10 cellular contexts compared by ENCODE assay signal in the genomic region with DNA sequence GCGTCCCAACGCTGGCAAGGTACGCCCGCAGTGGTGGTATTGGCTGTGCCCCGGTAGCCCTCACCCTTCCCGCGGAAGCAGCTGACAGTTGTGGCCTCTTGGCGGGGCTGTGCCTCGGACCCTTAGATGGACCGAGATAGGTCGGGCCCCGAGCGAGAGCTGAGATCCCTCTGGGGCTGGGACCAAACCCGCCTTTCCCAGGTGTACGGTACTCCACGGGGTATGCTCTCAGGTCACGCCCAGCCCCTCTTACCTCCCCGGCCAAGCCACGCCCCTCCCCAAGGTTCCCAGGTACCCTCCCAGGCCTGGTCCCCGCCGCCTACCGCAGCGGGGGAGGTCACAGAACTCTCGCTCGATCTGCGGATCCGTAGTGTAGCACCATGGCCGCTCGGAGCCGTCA. TPM values are rescaled to one million over a fixed set of nuclear protein-coding genes. Genes with fewer than 3 reads are reported as not detected.
A peak's percentile ranks its signal among the peaks of the same experiment; 100 is the strongest.
DNase-seq lines count a peak whose midpoint lies in the region; ATAC-seq, FAIRE-seq and TF ChIP-seq lines count a peak whose summit lies in the region.
"Not testable (repeated sequence)": the region's sequence is repeated elsewhere in the genome, so short reads cannot be mapped to it uniquely, and the experiment has no call there.
"Had no signal": no experiment of that assay in that cellular context is flagged by ENCODE, and none has a peak within 500 bp of the region (broad histone marks: within the 10 kb centered on the region; RNA-seq: fewer than 3 reads in every experiment).

No MANE protein-coding gene starts in this region.

- H3K27ac ChIP-seq in RWPE2 (ENCODE audit: poor library complexity, severe bottlenecking): not testable (repeated sequence)
- peak overlapping the region in 2 of 4 donors; percentile 47 to 48 for H3K27ac ChIP-seq in pancreas

- not testable (repeated sequence) for H3K4me1 ChIP-seq in RWPE2 (ENCODE audit: insufficient read depth, poor library complexity, severe bottlenecking)
- peaks cover 0 to 12% (median 4%) of the 10 kb centered on the region in 3 donors for H3K4me1 ChIP-seq in pancreas

- intact Hi-C loops in pancreas (cut with DNase I): not testable (repeated sequence)

- H3K36me3 Mint-ChIP-seq in activated T-cell treated with anti-CD3 and anti-CD28 coated beads, Interleukin-2, amount 50 U/mL, for 24 hours (ENCODE audit: low read depth): peaks cover 54% of the 10 kb centered on the region
- H3K36me3 Mint-ChIP-seq in glutamatergic neuron (ENCODE audit: unreplicated experiment): not testable (repeated sequence)

- H3K27me3 ChIP-seq in RWPE2 (ENCODE audit: insufficient read depth, poor library complexity, severe bottlenecking); pancreas: not testable (repeated sequence)

- TF ChIP-seq CTCF in AG10803 (conservative IDR thresholded peaks at IDR 0.05; ENCODE audit: low read length); RWPE2 (IDR thresholded peaks at IDR 0.05; ENCODE audit: poor library complexity, severe bottlenecking); glutamatergic neuron (IDR thresholded peaks at IDR 0.05; ENCODE audit: partially characterized antibody, unreplicated experiment); pancreas (IDR thresholded peaks at IDR 0.05): not testable (repeated sequence)

- FAIRE-seq in pancreas (lab: Jason Lieb, UNC): not testable (repeated sequence)

- H3K27ac Mint-ChIP-seq in activated T-cell treated with anti-CD3 and anti-CD28 coated beads, Interleukin-2, amount 50 U/mL, for 24 hours; glutamatergic neuron (ENCODE audit: unreplicated experiment): not testable (repeated sequence)

- H3K9me3 Mint-ChIP-seq in activated T-cell treated with anti-CD3 and anti-CD28 coated beads, Interleukin-2, amount 50 U/mL, for 24 hours; glutamatergic neuron (ENCODE audit: unreplicated experiment): not testable (repeated sequence)

- H3K4me1 Mint-ChIP-seq in activated T-cell treated with anti-CD3 and anti-CD28 coated beads, Interleukin-2, amount 50 U/mL, for 24 hours (ENCODE audit: low read depth): peaks cover 37% of the 10 kb centered on the region
- H3K4me1 Mint-ChIP-seq in glutamatergic neuron (ENCODE audit: low read depth, unreplicated experiment): not testable (repeated sequence)

- WGBS in pancreas, 2 donors: 0 to 1% methylated on average over 23 to 26 of the region's 30 CpGs

- not testable (repeated sequence) for H3K27me3 Mint-ChIP-seq in activated T-cell treated with anti-CD3 and anti-CD28 coated beads, Interleukin-2, amount 50 U/mL, for 24 hours
- peaks cover 14% of the 10 kb centered on the region for H3K27me3 Mint-ChIP-seq in glutamatergic neuron (ENCODE audit: unreplicated experiment)

- peak overlapping the region; percentile 55 for H3K4me3 Mint-ChIP-seq in activated T-cell treated with anti-CD3 and anti-CD28 coated beads, Interleukin-2, amount 50 U/mL, for 24 hours
- peak overlapping the region; percentile 38 for H3K4me3 Mint-ChIP-seq in glutamatergic neuron (ENCODE audit: unreplicated experiment)

- not testable (repeated sequence) for DNase-seq in AG10803 (ENCODE audit: low read depth); glutamatergic neuron
- DNase-seq in RWPE2 (ENCODE audit: low spot score): peak; percentile 87
- DNase-seq in activated T-cell treated with anti-CD3 and anti-CD28 coated beads, Interleukin-2, amount 50 U/mL, for 24 hours: peak; percentile 66
- peak; percentile 22 for DNase-seq in central memory CD4-positive, alpha-beta T cell
- DNase-seq in left kidney (ENCODE audit: low read depth, low spot score): peak; percentile 82
- peak; percentile 82 to 90 (median 88) for DNase-seq in pancreas
- DNase-seq in stimulated activated naive CD8-positive, alpha-beta T cell treated with anti-CD3 and anti-CD28 coated beads, Interleukin-15, Interleukin-2, amounts not matched to agents 100 U/mL and 50 U/mL, for 24 hours: peak; percentile 44

- H3K4me3 ChIP-seq in AG10803 (ENCODE audit: low read length): peak overlapping the region; percentile 17; the same call in 1 of the 2 replicates
- peak overlapping the region; percentile 37 for H3K4me3 ChIP-seq in RWPE2 (ENCODE audit: severe bottlenecking)
- H3K4me3 ChIP-seq in pancreas: peak overlapping the region in 3 of 4 donors; percentile 3 to 45 (median 35)

- ATAC-seq in RWPE2 (ENCODE audit: low read depth) (peak; percentile 69), pancreas (peak; percentile 67 to 83 (median 72))
- ATAC-seq in stimulated activated naive CD8-positive, alpha-beta T cell treated with anti-CD3 and anti-CD28 coated beads, Interleukin-15, Interleukin-2, amounts not matched to agents 100 U/mL and 50 U/mL, for 24 hours: peak; percentile 9

- peaks cover 23% of the 10 kb centered on the region for H3K36me3 ChIP-seq in RWPE2 (ENCODE audit: low read depth)
- H3K36me3 ChIP-seq in pancreas: peaks cover 3 to 20% (median 4%) of the 10 kb centered on the region in 3 donors

- not testable (repeated sequence) for H3K9me3 ChIP-seq in RWPE2 (ENCODE audit: severe bottlenecking); pancreas

RNA-seq across cellular contexts. Expression of a gene that starts 2.9 kb away (rescaled TPM):
- total RNA-seq in glutamatergic neuron (ENCODE audit: unreplicated experiment) (23.4 TPM), pancreas (10 to 100 TPM; 17.2 to 36.5 (median 21.6) TPM)
- 100 to 1,000 TPM in 1 of 2 donors, 10 to 100 TPM in 1; 83.0 to 150 TPM for polyA plus RNA-seq in pancreas

RNA-seq across cellular contexts. Expression of a gene that starts 3.0 kb away (rescaled TPM):
- 56.6 TPM for total RNA-seq in glutamatergic neuron (ENCODE audit: unreplicated experiment)
- total RNA-seq in pancreas: 10 to 100 TPM; 13.5 to 27.6 (median 18.3) TPM
- polyA plus RNA-seq in pancreas: 10 to 100 TPM; 21.8 to 24.3 TPM

RNA-seq across cellular contexts. Expression of a gene that starts 12.2 kb away (rescaled TPM):
- total RNA-seq in glutamatergic neuron (ENCODE audit: unreplicated experiment) (119 TPM), pancreas (10 to 100 TPM; 41.2 to 57.3 (median 49.3) TPM)
- polyA plus RNA-seq in pancreas: 10 to 100 TPM; 26.1 to 39.3 TPM

RNA-seq across cellular contexts. Expression of a gene that starts 33.1 kb away (rescaled TPM):
- total RNA-seq in glutamatergic neuron (ENCODE audit: unreplicated experiment) (1.4 TPM), pancreas (not detected)
- 1 to 10 TPM; 3.9 to 4.0 TPM for polyA plus RNA-seq in pancreas
- total RNA-seq: H4, renal cortical epithelial cell had no signal

RNA-seq across cellular contexts. Expression of a gene that starts 37.4 kb away (rescaled TPM):
- 21.2 TPM for total RNA-seq in glutamatergic neuron (ENCODE audit: unreplicated experiment)
- total RNA-seq in pancreas: 10 to 100 TPM; 22.4 to 46.7 (median 31.4) TPM
- 10 to 100 TPM; 35.9 to 38.1 TPM for polyA plus RNA-seq in pancreas

Comparison
In these comparisons a context has a peak if more than half of its experiments do, and no peak if none do; other contexts are left out.
1. ATAC-seq: peak in every context shown above with its lines; median percentile 72 in pancreas; 69 in RWPE2; 9 in stimulated activated naive CD8-positive, alpha-beta T cell treated with anti-CD3 and anti-CD28 coated beads, Interleukin-15, Interleukin-2, amounts not matched to agents 100 U/mL and 50 U/mL, for 24 hours.